In genomic region chr7:87107949-87108757, GRCh38 we compare ENCODE assay signal across 15 cellular contexts. TPM values are rescaled to one million over a fixed set of nuclear protein-coding genes. Genes with fewer than 3 reads are reported as not detected.
A peak's percentile ranks its signal among the peaks of the same experiment; 100 is the strongest.
DNase-seq lines count a peak whose midpoint lies in the region; ATAC-seq, FAIRE-seq and TF ChIP-seq lines count a peak whose summit lies in the region.
"Had no signal": no experiment of that assay in that cellular context is flagged by ENCODE, and none has a peak within 500 bp of the region (broad histone marks: within the 10 kb centered on the region; RNA-seq: fewer than 3 reads in every experiment).

No MANE protein-coding gene starts in this region.

- H3K9ac ChIP-seq in GM12878 (ENCODE audit: control insufficient read depth, insufficient read depth, low read length) (no peak overlapping the region), mammary epithelial cell (ENCODE audit: insufficient read depth, low read length) (no peak overlapping the region)

- DNase-seq in HUDEP-2 (lab: John Stamatoyannopoulos, UW; ENCODE audit: unreplicated experiment in 76 of 76) (peak in 72 of 76 experiments; percentile 1 to 89 (median 64)), GM12878 (ENCODE audit: low read depth, low spot score) (no peak), mesothelial cell of epicardium (ENCODE audit: low spot score in 2 of 2, unreplicated experiment in 2 of 2) (no peak), mammary epithelial cell (no peak), dorsolateral prefrontal cortex (no peak), HuH-7.5 (ENCODE audit: low spot score) (no peak)
- no peak for DNase-seq in activated CD4-positive, alpha-beta T cell treated with anti-CD3 and anti-CD28 coated beads, Interleukin-2, amount 10 ng/mL, durations not matched to agents 7 days and 5 days
- DNase-seq: C1 segment of cervical spinal cord; CD4-positive, alpha-beta T cell; DMS79; H7 had no signal

- H3K4me3 ChIP-seq in GM12878 (no peak overlapping the region), mammary epithelial cell (replicated peaks in 1 of 3; ENCODE audit: insufficient read depth in 1 of 3, low read depth in 2 of 3, low read length in 3 of 3) (no peak overlapping the region), dorsolateral prefrontal cortex (no peak overlapping the region)

- SMC1A ChIA-PET in GM12878 (lab: Charles Lee; ENCODE audit: uncharacterized antibody, unreplicated experiment), result no interaction called here

- H2AFZ ChIP-seq in GM12878 (ENCODE audit: control insufficient read depth, low read depth, low read length) (no peak overlapping the region), mammary epithelial cell (ENCODE audit: low read depth, low read length) (no peak overlapping the region)

- POLR2A ChIA-PET in GM12878 (lab: Charles Lee), result no interaction called here
- POLR2A ChIA-PET in activated CD4-positive, alpha-beta T cell treated with anti-CD3 and anti-CD28 coated beads, Interleukin-2, amount 10 ng/mL, durations not matched to agents 7 days and 5 days (lab: Charles Lee), result no interaction called here

- no peak overlapping the region for H3K4me2 ChIP-seq in GM12878 (ENCODE audit: control insufficient read depth, insufficient read depth)
- H3K4me2 ChIP-seq in mammary epithelial cell (ENCODE audit: insufficient read depth, low read depth, low read length), result no peak overlapping the region

- no peaks in the 10 kb centered on the region for H3K9me3 ChIP-seq in GM12878 (replicated peaks; ENCODE audit: control insufficient read depth, insufficient read depth, low read length)
- no peaks in the 10 kb centered on the region for H3K9me3 ChIP-seq in mammary epithelial cell (replicated peaks; ENCODE audit: insufficient read depth, low read length)

- H3K4me3 Mint-ChIP-seq in mesothelial cell of epicardium, result no peak overlapping the region
- H3K4me3 Mint-ChIP-seq in activated CD4-positive, alpha-beta T cell treated with anti-CD3 and anti-CD28 coated beads, Interleukin-2, amount 10 ng/mL, durations not matched to agents 7 days and 5 days, result no peak overlapping the region
- H3K4me3 Mint-ChIP-seq: B cell; CD4-positive, alpha-beta T cell; IgD-negative memory B cell had no signal

- ATAC-seq in GM12878, result no peak

- H4K20me1 ChIP-seq in GM12878 (ENCODE audit: control insufficient read depth, insufficient read depth), result no peaks in the 10 kb centered on the region
- no peaks in the 10 kb centered on the region for H4K20me1 ChIP-seq in mammary epithelial cell (ENCODE audit: insufficient read depth, low read length)

- peaks cover 10% of the 10 kb centered on the region for H3K9me3 Mint-ChIP-seq in mesothelial cell of epicardium
- no peaks in the 10 kb centered on the region for H3K9me3 Mint-ChIP-seq in activated CD4-positive, alpha-beta T cell treated with anti-CD3 and anti-CD28 coated beads, Interleukin-2, amount 10 ng/mL, durations not matched to agents 7 days and 5 days
- H3K9me3 Mint-ChIP-seq: CD4-positive, alpha-beta T cell had no signal

- no peak for TF ChIP-seq EP300 in GM12878 (IDR thresholded peaks at IDR 0.05; ENCODE audit: borderline replicate concordance in 1 of 2, control insufficient read depth in 1 of 2, low read depth in 2 of 2, low read length in 2 of 2)

- H3K4me1 Mint-ChIP-seq in mesothelial cell of epicardium, result peaks cover 21% of the 10 kb centered on the region
- H3K4me1 Mint-ChIP-seq in activated CD4-positive, alpha-beta T cell treated with anti-CD3 and anti-CD28 coated beads, Interleukin-2, amount 10 ng/mL, durations not matched to agents 7 days and 5 days, result no peaks in the 10 kb centered on the region
- H3K4me1 Mint-ChIP-seq: B cell, IgD-negative memory B cell had no signal

- intact Hi-C loops in GM12878 (cut with micrococcal nuclease; ENCODE audit: unreplicated experiment), result no loop called here
- intact Hi-C loops in mammary epithelial cell (cut with micrococcal nuclease), result no loop called here
- intact Hi-C loops in dorsolateral prefrontal cortex (cut with DNase I), result no loop called here

- TF ChIP-seq CTCF in GM12878 (IDR thresholded peaks at IDR 0.05 in 2 of 3, conservative IDR thresholded peaks at IDR 0.05 in 1 of 3; ENCODE audit: control insufficient read depth in 2 of 3, extremely low read depth in 1 of 3, insufficient read depth in 1 of 3, low read depth in 3 of 3, low read length in 3 of 3) (no peak), mesothelial cell of epicardium (IDR thresholded peaks at IDR 0.05; ENCODE audit: unreplicated experiment) (no peak), mammary epithelial cell (conservative IDR thresholded peaks at IDR 0.05 in 1 of 2, IDR thresholded peaks at IDR 0.05 in 1 of 2; ENCODE audit: extremely low read depth in 1 of 2, insufficient read depth in 1 of 2, low read depth in 1 of 2, low read length in 2 of 2) (no peak), dorsolateral prefrontal cortex (IDR thresholded peaks at IDR 0.05 in 54 of 56, conservative IDR thresholded peaks at IDR 0.05 in 2 of 56; ENCODE audit: low read depth in 1 of 56, partially characterized antibody in 56 of 56) (no peak)

- no peak for TF ChIP-seq RAD21 in GM12878 (IDR thresholded peaks at IDR 0.05; ENCODE audit: insufficient read depth, low read depth, low read length)

- TF ChIP-seq POLR2A in GM12878 (IDR thresholded peaks at IDR 0.05; ENCODE audit: low read depth, low read length), result no peak

- H3K4me1 ChIP-seq in GM12878 (ENCODE audit: control insufficient read depth, insufficient read depth, low read length), result no peaks in the 10 kb centered on the region
- no peaks in the 10 kb centered on the region for H3K4me1 ChIP-seq in mammary epithelial cell (ENCODE audit: insufficient read depth, low read length)

- in situ Hi-C loops in GM12878 (cut with MboI), result no loop called here
- in situ Hi-C loops in mammary epithelial cell (cut with MboI; ENCODE audit: low sequenced_read_pairs in 2 of 2), result no loop called here

- H3K27ac ChIP-seq in GM12878 (ENCODE audit: control insufficient read depth, insufficient read depth) (no peak overlapping the region), mammary epithelial cell (ENCODE audit: insufficient read depth, low read depth, low read length) (no peak overlapping the region), dorsolateral prefrontal cortex (no peak overlapping the region)

- 57% methylated on average over 6 of the region's 6 CpGs for WGBS in GM12878 (ENCODE audit: insufficient coverage, insufficient replicate concordance, low lambda C conversion rate, missing lambda C conversion rate)
- 44% methylated on average over 6 of the region's 6 CpGs for WGBS in mammary epithelial cell (ENCODE audit: low coverage, missing lambda C conversion rate)

- H3K36me3 ChIP-seq in GM12878 (ENCODE audit: control insufficient read depth in 2 of 2, insufficient read depth in 2 of 2, low read length in 1 of 2), result no peaks in the 10 kb centered on the region
- H3K36me3 ChIP-seq in mammary epithelial cell (ENCODE audit: insufficient read depth, low read length), result no peaks in the 10 kb centered on the region

- peak; percentile 61 for FAIRE-seq in GM12878 (lab: Jason Lieb, UNC)
- FAIRE-seq: A204.1, GM19239 had no signal

- CTCF ChIA-PET in GM12878 (lab: Yijun Ruan, JAX) (interaction anchor here (0.7 kb wide), 1 partner anchor 196 kb away, joined by 3 read pairs; no protein-coding TSS in a partner anchor), mammary epithelial cell (lab: Charles Lee; ENCODE audit: low non-redundant PET) (no interaction called here)
- CTCF ChIA-PET in activated CD4-positive, alpha-beta T cell treated with anti-CD3 and anti-CD28 coated beads, Interleukin-2, amount 10 ng/mL, durations not matched to agents 7 days and 5 days (lab: Charles Lee), result no interaction called here

- H3K27me3 Mint-ChIP-seq in mesothelial cell of epicardium (ENCODE audit: low read depth), result no peaks in the 10 kb centered on the region
- peaks cover 18% of the 10 kb centered on the region for H3K27me3 Mint-ChIP-seq in activated CD4-positive, alpha-beta T cell treated with anti-CD3 and anti-CD28 coated beads, Interleukin-2, amount 10 ng/mL, durations not matched to agents 7 days and 5 days

- RAD21 ChIA-PET in GM12878 (lab: Charles Lee; ENCODE audit: unreplicated experiment), result no interaction called here

- H3K27ac Mint-ChIP-seq in mesothelial cell of epicardium, result peak overlapping the region; percentile 17
- no peak overlapping the region for H3K27ac Mint-ChIP-seq in activated CD4-positive, alpha-beta T cell treated with anti-CD3 and anti-CD28 coated beads, Interleukin-2, amount 10 ng/mL, durations not matched to agents 7 days and 5 days
- H3K27ac Mint-ChIP-seq: B cell; CD4-positive, alpha-beta T cell; IgD-negative memory B cell had no signal

- no peaks in the 10 kb centered on the region for H3K27me3 ChIP-seq in GM12878 (replicated peaks in 1 of 2; ENCODE audit: control insufficient read depth in 2 of 2, insufficient read depth in 2 of 2, low read length in 1 of 2)
- H3K27me3 ChIP-seq in mammary epithelial cell (ENCODE audit: insufficient read depth, low read length), result no peaks in the 10 kb centered on the region
- no peaks in the 10 kb centered on the region for H3K27me3 ChIP-seq in dorsolateral prefrontal cortex

- H3K79me2 ChIP-seq in GM12878 (ENCODE audit: control insufficient read depth, insufficient read depth, low read length) (no peaks in the 10 kb centered on the region), mammary epithelial cell (ENCODE audit: insufficient read depth, low read length) (no peaks in the 10 kb centered on the region)

- BruUV-seq in GM12878 (replicated peaks; lab: Mats Ljungman, UMichigan) (no TSS peak), mammary epithelial cell (replicated peaks; lab: Mats Ljungman, UMichigan) (no TSS peak)

- dilution Hi-C loops in mammary epithelial cell (cut with HindIII; ENCODE audit: low sequenced_read_pairs), result no loop called here

- no peaks in the 10 kb centered on the region for H3K36me3 Mint-ChIP-seq in mesothelial cell of epicardium
- no peaks in the 10 kb centered on the region for H3K36me3 Mint-ChIP-seq in activated CD4-positive, alpha-beta T cell treated with anti-CD3 and anti-CD28 coated beads, Interleukin-2, amount 10 ng/mL, durations not matched to agents 7 days and 5 days (ENCODE audit: low read depth)

RNA-seq across cellular contexts. Expression of gene DMTF1, which starts 44.1 kb away (rescaled TPM):
- 798 and 844 TPM in 2 replicates for total RNA-seq in GM12878 (2013; cell fraction: nucleolus; rRNA removed)
- total RNA-seq in GM12878 (2014; rRNA removed) (98.2 and 109 TPM in 2 replicates), GM12878 (2014; rRNA removed; fragmentation: Illumina TruSeq; extraction: Trizol) (96.3 and 108 TPM in 2 replicates), GM12878 (2021) (62.6 and 79.0 TPM in 2 replicates), mesothelial cell of epicardium (132 to 149 TPM (median 135 TPM) in 3 replicates), mammary epithelial cell (10 to 100 TPM; 52.4 to 53.2 TPM), dorsolateral prefrontal cortex (100 to 1,000 TPM; 109 to 192 (median 149) TPM)
- 58.8 TPM for polyA plus RNA-seq in GM12878 (2011; ENCODE audit: low read depth)
- polyA plus RNA-seq in GM12878 (2011; rRNA removed) (191 and 269 TPM in 2 replicates), GM12878 (2014; fragmentation: Illumina TruSeq; extraction: Trizol) (102 and 133 TPM in 2 replicates), GM12878 (2014; fragmentation: Nextera tagmentation; extraction: Ambion mirVana) (10 to 100 TPM; 24.3 to 28.4 TPM), GM12878 (2014; rRNA removed) (58.0 and 65.0 TPM in 2 replicates), GM12878 (2016; fragmentation: Nextera tagmentation; extraction: Ambion mirVana) (10 to 100 TPM; 49.0 to 52.9 TPM), mammary epithelial cell (25.1 TPM)
- polyA plus RNA-seq in GM12878 (2011; cell fraction: cytosol; rRNA removed), result 50.8 and 53.1 TPM in 2 replicates
- 502 and 620 TPM in 2 replicates for polyA plus RNA-seq in GM12878 (2011; cell fraction: nucleus; rRNA removed)
- polyA plus RNA-seq in GM12878 (2012), result 65.8 and 69.4 TPM in 2 replicates
- 190 and 273 TPM in 2 replicates for polyA minus RNA-seq in GM12878 (2011; rRNA and poly(A)+ RNA removed)
- 25.3 and 38.2 TPM in 2 replicates for polyA minus RNA-seq in GM12878 (2011; cell fraction: cytosol; rRNA and poly(A)+ RNA removed)
- 392 and 529 TPM in 2 replicates for polyA minus RNA-seq in GM12878 (2011; cell fraction: nucleus; rRNA and poly(A)+ RNA removed)
- 76.9 TPM for polyA minus RNA-seq in mammary epithelial cell
- 100 to 1,000 TPM; 102 to 111 TPM for total RNA-seq in activated CD4-positive, alpha-beta T cell treated with anti-CD3 and anti-CD28 coated beads, Interleukin-2, amount 10 ng/mL, durations not matched to agents 7 days and 5 days

RNA-seq across cellular contexts. Expression of gene ELAPOR2, which starts 48.7 kb away (rescaled TPM):
- total RNA-seq in GM12878 (2013; cell fraction: nucleolus; rRNA removed), result not detected in 2 replicates
- 3.9 and 4.6 TPM in 2 replicates for total RNA-seq in GM12878 (2014; rRNA removed)
- total RNA-seq in GM12878 (2014; rRNA removed; fragmentation: Illumina TruSeq; extraction: Trizol), result 3.3 and 5.3 TPM in 2 replicates
- total RNA-seq in GM12878 (2021), result 4.0 and 7.1 TPM in 2 replicates
- 5.4 TPM for polyA plus RNA-seq in GM12878 (2011; ENCODE audit: low read depth)
- 0.12 and 0.14 TPM in 2 replicates for polyA plus RNA-seq in GM12878 (2011; rRNA removed)
- polyA plus RNA-seq in GM12878 (2011; cell fraction: cytosol; rRNA removed), result 0.01 and 0.05 TPM in 2 replicates
- polyA plus RNA-seq in GM12878 (2011; cell fraction: nucleus; rRNA removed), result 0.12 TPM in 1 of 2 replicates, not detected in the other
- polyA plus RNA-seq in GM12878 (2012), result 4.5 and 5.2 TPM in 2 replicates
- 4.6 and 5.3 TPM in 2 replicates for polyA plus RNA-seq in GM12878 (2014; fragmentation: Illumina TruSeq; extraction: Trizol)
- 1 to 10 TPM; 1.3 to 2.3 TPM for polyA plus RNA-seq in GM12878 (2014; fragmentation: Nextera tagmentation; extraction: Ambion mirVana)
- 2.7 and 5.1 TPM in 2 replicates for polyA plus RNA-seq in GM12878 (2014; rRNA removed)
- 1 to 10 TPM; 1.6 to 3.7 TPM for polyA plus RNA-seq in GM12878 (2016; fragmentation: Nextera tagmentation; extraction: Ambion mirVana)
- 0.15 and 0.37 TPM in 2 replicates for polyA minus RNA-seq in GM12878 (2011; rRNA and poly(A)+ RNA removed)
- polyA minus RNA-seq in GM12878 (2011; cell fraction: cytosol; rRNA and poly(A)+ RNA removed), result 1.7 TPM in 1 of 2 replicates, not detected in the other
- 0.36 TPM in 1 of 2 replicates, not detected in the other for polyA minus RNA-seq in GM12878 (2011; cell fraction: nucleus; rRNA and poly(A)+ RNA removed)
- 46.3 to 55.2 TPM (median 54.2 TPM) in 3 replicates for total RNA-seq in mesothelial cell of epicardium
- 10 to 100 TPM in 1 of 2 donors, 1 to 10 TPM in 1; 3.5 to 24.3 TPM for total RNA-seq in mammary epithelial cell
- 0.07 TPM for polyA plus RNA-seq in mammary epithelial cell
- polyA minus RNA-seq in mammary epithelial cell, result not detected
- 100 to 1,000 TPM in 4 of 120 experiments, 10 to 100 TPM in 116; 20.9 to 146 (median 56.8) TPM for total RNA-seq in dorsolateral prefrontal cortex
- 1 to 10 TPM; 3.0 to 3.1 TPM for total RNA-seq in activated CD4-positive, alpha-beta T cell treated with anti-CD3 and anti-CD28 coated beads, Interleukin-2, amount 10 ng/mL, durations not matched to agents 7 days and 5 days

Comparison
In these comparisons a context has a peak if more than half of its experiments do, and no peak if none do; other contexts are left out.
1. DNase-seq: peak in HUDEP-2 (72 of 76); none in GM12878 (single experiment), mesothelial cell of epicardium (0 of 2), mammary epithelial cell (single experiment), dorsolateral prefrontal cortex (0 of 10), activated CD4-positive, alpha-beta T cell treated with anti-CD3 and anti-CD28 coated beads, Interleukin-2, amount 10 ng/mL, durations not matched to agents 7 days and 5 days (single experiment) and HuH-7.5 (single experiment).